Comparison of ENCODE assay signal across 18 cellular contexts in genomic region chr9:88043647-88044046, GRCh38.
A peak's percentile ranks its signal among the peaks of the same experiment; 100 is the strongest.
DNase-seq lines count a peak whose midpoint lies in the region; ATAC-seq and TF ChIP-seq lines count a peak whose summit lies in the region.
"Had no signal": no experiment of that assay in that cellular context is flagged by ENCODE, and none has a peak within 500 bp of the region (broad histone marks: within the 10 kb centered on the region; RNA-seq: fewer than 3 reads in every experiment).

No MANE protein-coding gene starts in this region.

- H3K4me2 ChIP-seq in mesendoderm (ENCODE audit: low read length), result no peak overlapping the region
- H3K4me2 ChIP-seq in smooth muscle cell, result peak overlapping the region; percentile 61

- TF ChIP-seq CTCF in chondrocyte (IDR thresholded peaks at IDR 0.05) (peak; percentile 20), foreskin keratinocyte (conservative IDR thresholded peaks at IDR 0.05) (peak; percentile 1), smooth muscle cell (IDR thresholded peaks at IDR 0.05; ENCODE audit: borderline replicate concordance, insufficient read depth, poor library complexity, severe bottlenecking) (peak; percentile 34), WERI-Rb-1 (IDR thresholded peaks at IDR 0.05; ENCODE audit: low read depth, low read length) (no peak)

- ATAC-seq in foreskin keratinocyte, result no peak
- ATAC-seq in GM18520 (IDR thresholded peaks at IDR 0.05; ENCODE audit: unreplicated experiment), result no peak
- ATAC-seq: HCT116 had no signal

- H3K27ac Mint-ChIP-seq in chondrocyte (ENCODE audit: unreplicated experiment), result no peak overlapping the region
- H3K27ac Mint-ChIP-seq: CD4-positive, alpha-beta memory T cell had no signal

- H3K79me2 ChIP-seq in mesendoderm (ENCODE audit: control insufficient read depth, insufficient read depth, low read length), result no peaks in the 10 kb centered on the region
- no peaks in the 10 kb centered on the region for H3K79me2 ChIP-seq in smooth muscle cell (ENCODE audit: low read depth)

- H3K9me3 ChIP-seq in smooth muscle cell (replicated peaks; ENCODE audit: low read depth) (no peaks in the 10 kb centered on the region), WERI-Rb-1 (ENCODE audit: severe bottlenecking) (peaks cover 13% of the 10 kb centered on the region)

- H3K36me3 Mint-ChIP-seq in chondrocyte (ENCODE audit: low read depth), result peaks cover 5% of the 10 kb centered on the region

- no CpG with 5 or more reads among the region's 3 CpGs for WGBS in mesendoderm (ENCODE audit: extremely low coverage, insufficient coverage, low lambda C conversion rate)
- WGBS in smooth muscle cell (ENCODE audit: low lambda C conversion rate), result 84% methylated on average over 3 of the region's 3 CpGs

- H2BK120ac ChIP-seq in mesendoderm (ENCODE audit: low read depth, low read length), result no peak overlapping the region

- peaks cover 25% of the 10 kb centered on the region for H3K9me3 Mint-ChIP-seq in chondrocyte (ENCODE audit: low read depth)

- H3K4me3 ChIP-seq in mesendoderm (ENCODE audit: low read length) (peak overlapping the region; percentile 12), smooth muscle cell (no peak overlapping the region), WERI-Rb-1 (ENCODE audit: low read depth, low read length) (no peak overlapping the region)

- H4K5ac ChIP-seq in mesendoderm (ENCODE audit: low read length), result no peak overlapping the region

- no peak overlapping the region for H3K23ac ChIP-seq in mesendoderm (ENCODE audit: low read length)

- no peaks in the 10 kb centered on the region for H3K79me1 ChIP-seq in mesendoderm (ENCODE audit: low read length)

- H3F3A ChIP-seq in smooth muscle cell (ENCODE audit: low read depth), result no peaks in the 10 kb centered on the region

- H3K27me3 Mint-ChIP-seq in chondrocyte (ENCODE audit: low read depth), result no peaks in the 10 kb centered on the region

- H3K27me3 ChIP-seq in foreskin keratinocyte (no peaks in the 10 kb centered on the region), mesendoderm (ENCODE audit: insufficient read depth, low read length, poor library complexity) (no peaks in the 10 kb centered on the region), smooth muscle cell (ENCODE audit: low read depth) (no peaks in the 10 kb centered on the region), WERI-Rb-1 (ENCODE audit: insufficient read depth, low read depth, severe bottlenecking) (no peaks in the 10 kb centered on the region)

- H2AFZ ChIP-seq in smooth muscle cell (ENCODE audit: low read depth), result no peak overlapping the region

- no peak overlapping the region for H3K18ac ChIP-seq in mesendoderm (ENCODE audit: low read length)

- no peak overlapping the region for H3K9ac ChIP-seq in mesendoderm (ENCODE audit: low read length)
- no peak overlapping the region for H3K9ac ChIP-seq in smooth muscle cell (ENCODE audit: low read depth)

- H3K56ac ChIP-seq in mesendoderm (ENCODE audit: low read length), result no peak overlapping the region

- H4K8ac ChIP-seq in mesendoderm (ENCODE audit: low read depth, low read length), result no peak overlapping the region

- H3K4me1 Mint-ChIP-seq in chondrocyte (ENCODE audit: low read depth), result no peaks in the 10 kb centered on the region

- H3K27ac ChIP-seq in foreskin keratinocyte (no peak overlapping the region), mesendoderm (ENCODE audit: low read depth, low read length) (no peak overlapping the region), smooth muscle cell (ENCODE audit: low read depth) (no peak overlapping the region), WERI-Rb-1 (no peak overlapping the region)

- H3K36me3 ChIP-seq in mesendoderm (ENCODE audit: control insufficient read depth, insufficient read depth, low read length) (no peaks in the 10 kb centered on the region), smooth muscle cell (ENCODE audit: low read depth) (no peaks in the 10 kb centered on the region), WERI-Rb-1 (no peaks in the 10 kb centered on the region)

- no peak for DNase-seq in chondrocyte (ENCODE audit: low spot score)
- DNase-seq in foreskin keratinocyte, result no peak
- no peak for DNase-seq in mesendoderm
- no peak for DNase-seq in smooth muscle cell (lab: John Stamatoyannopoulos, UW; ENCODE audit: unreplicated experiment)
- DNase-seq in NCI-H1092 treated with DMSO at 0.1 percent for 48 hours (lab: John Stamatoyannopoulos, UW), result no peak
- no peak for DNase-seq in WERI-Rb-1
- DNase-seq in HUDEP-2 (lab: John Stamatoyannopoulos, UW; ENCODE audit: unreplicated experiment in 76 of 76), result no peak
- DNase-seq: C1 segment of cervical spinal cord; Calu3; CD4-positive, alpha-beta memory T cell; COR-L47; DMS53; DMS79 treated with DMSO at 0.1 percent for 48 hours; GF-D8; GOT3; H7 had no signal

- H4K20me1 ChIP-seq in smooth muscle cell (ENCODE audit: low read depth), result no peaks in the 10 kb centered on the region

- H3K4me1 ChIP-seq in foreskin keratinocyte, result no peaks in the 10 kb centered on the region
- no peaks in the 10 kb centered on the region for H3K4me1 ChIP-seq in mesendoderm (ENCODE audit: control insufficient read depth, low read depth, low read length)
- no peaks in the 10 kb centered on the region for H3K4me1 ChIP-seq in smooth muscle cell (ENCODE audit: low read depth)

- H2BK5ac ChIP-seq in mesendoderm (ENCODE audit: low read length), result no peak overlapping the region

- H3K4ac ChIP-seq in mesendoderm (ENCODE audit: low read depth, low read length), result no peak overlapping the region

- no peak overlapping the region for H3K4me3 Mint-ChIP-seq in chondrocyte (ENCODE audit: unreplicated experiment)

- no peak overlapping the region for H2BK15ac ChIP-seq in mesendoderm (replicated peaks; ENCODE audit: low read depth)

- no peak overlapping the region for H2AK5ac ChIP-seq in mesendoderm (ENCODE audit: low read length)
